Comparison of ENCODE assay signal across 9 cellular contexts in the genomic region with DNA sequence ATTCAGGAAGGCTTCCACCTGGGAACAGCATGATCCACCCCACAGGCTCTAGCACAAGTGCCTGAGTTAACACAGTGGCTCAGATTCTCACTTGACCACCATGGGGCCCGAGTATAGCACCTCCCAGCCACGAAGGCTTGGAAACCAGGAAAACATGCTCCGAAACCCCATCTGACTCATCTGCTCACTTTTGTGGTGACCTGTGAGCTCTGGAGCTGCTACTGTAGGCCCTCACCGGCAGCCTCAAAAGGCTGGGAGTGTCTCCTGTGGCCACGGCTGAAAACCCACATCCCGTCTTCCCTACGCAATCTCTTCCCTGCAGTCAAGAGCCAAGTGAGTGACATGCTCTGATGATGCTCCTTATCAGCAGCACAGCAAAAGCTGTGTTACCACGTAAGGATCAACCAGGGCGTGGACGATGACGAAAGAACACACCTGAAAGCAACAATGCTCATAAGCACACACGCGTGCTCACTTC.
DNase-seq lines count a peak whose midpoint lies in the region; ATAC-seq and TF ChIP-seq lines count a peak whose summit lies in the region.
"Had no signal": no experiment of that assay in that cellular context is flagged by ENCODE, and none has a peak within 500 bp of the region (broad histone marks: within the 10 kb centered on the region; RNA-seq: fewer than 3 reads in every experiment).

No MANE protein-coding gene starts in this region.

- ATAC-seq in GM18519 (IDR thresholded peaks at IDR 0.05; ENCODE audit: low FRiP score, unreplicated experiment) = no peak

- peaks cover 21% of the 10 kb centered on the region for H3K4me1 ChIP-seq in effector memory CD4-positive, alpha-beta T cell (ENCODE audit: control insufficient read depth, insufficient read depth, low read length, poor library complexity, severe bottlenecking)

- H3K36me3 Mint-ChIP-seq in activated CD4-positive, alpha-beta T cell treated with anti-CD3 and anti-CD28 coated beads, Interleukin-2, amount 10 ng/mL, durations not matched to agents 24 days and 14 days (ENCODE audit: low read depth) = peaks cover 8% of the 10 kb centered on the region
- no peaks in the 10 kb centered on the region for H3K36me3 Mint-ChIP-seq in chondrocyte (ENCODE audit: low read depth)

- peaks cover 15% of the 10 kb centered on the region for H3K27me3 Mint-ChIP-seq in activated CD4-positive, alpha-beta T cell treated with anti-CD3 and anti-CD28 coated beads, Interleukin-2, amount 10 ng/mL, durations not matched to agents 24 days and 14 days
- H3K27me3 Mint-ChIP-seq in chondrocyte (ENCODE audit: low read depth) = no peaks in the 10 kb centered on the region
- H3K27me3 Mint-ChIP-seq: dendritic cell treated with granulocyte-macrophage colony-stimulating factor and Interleukin-4, amounts not matched to agents 40 ng/mL and 50 ng/mL, for 4 days had no signal

- H3K9me3 ChIP-seq in effector memory CD4-positive, alpha-beta T cell (ENCODE audit: control insufficient read depth, low read length) = no peaks in the 10 kb centered on the region

- TF ChIP-seq CTCF in chondrocyte (IDR thresholded peaks at IDR 0.05) = no peak

- peak overlapping the region; percentile 6 for H3K4me3 ChIP-seq in effector memory CD4-positive, alpha-beta T cell (ENCODE audit: insufficient read depth, low read depth, low read length, poor library complexity, severe bottlenecking)

- no peaks in the 10 kb centered on the region for H3K36me3 ChIP-seq in effector memory CD4-positive, alpha-beta T cell (ENCODE audit: control insufficient read depth, insufficient read depth, low read length)

- H3K27ac Mint-ChIP-seq in activated CD4-positive, alpha-beta T cell treated with anti-CD3 and anti-CD28 coated beads, Interleukin-2, amount 10 ng/mL, durations not matched to agents 24 days and 14 days = peak overlapping the region; percentile 95
- no peak overlapping the region for H3K27ac Mint-ChIP-seq in chondrocyte (ENCODE audit: unreplicated experiment)
- H3K27ac Mint-ChIP-seq: dendritic cell treated with granulocyte-macrophage colony-stimulating factor and Interleukin-4, amounts not matched to agents 40 ng/mL and 50 ng/mL, for 4 days had no signal

- no peaks in the 10 kb centered on the region for H3K27me3 ChIP-seq in effector memory CD4-positive, alpha-beta T cell (replicated peaks; ENCODE audit: control insufficient read depth, insufficient read depth, low read length, poor library complexity, severe bottlenecking)

- intact Hi-C loops in activated CD4-positive, alpha-beta T cell treated with anti-CD3 and anti-CD28 coated beads, Interleukin-2, amount 10 ng/mL, durations not matched to agents 24 days and 14 days (cut with micrococcal nuclease) = loop anchor here (1.0 to 5.0 kb wide), 11 partner anchors 50 to 668 kb away; a partner anchor contains a TSS

- peak overlapping the region; percentile 78 for H3K4me3 Mint-ChIP-seq in activated CD4-positive, alpha-beta T cell treated with anti-CD3 and anti-CD28 coated beads, Interleukin-2, amount 10 ng/mL, durations not matched to agents 24 days and 14 days
- H3K4me3 Mint-ChIP-seq in chondrocyte (ENCODE audit: unreplicated experiment) = no peak overlapping the region
- H3K4me3 Mint-ChIP-seq: dendritic cell treated with granulocyte-macrophage colony-stimulating factor and Interleukin-4, amounts not matched to agents 40 ng/mL and 50 ng/mL, for 4 days had no signal

- peaks cover 10% of the 10 kb centered on the region for H3K9me3 Mint-ChIP-seq in activated CD4-positive, alpha-beta T cell treated with anti-CD3 and anti-CD28 coated beads, Interleukin-2, amount 10 ng/mL, durations not matched to agents 24 days and 14 days
- H3K9me3 Mint-ChIP-seq in chondrocyte (ENCODE audit: low read depth) = no peaks in the 10 kb centered on the region
- H3K9me3 Mint-ChIP-seq: dendritic cell treated with granulocyte-macrophage colony-stimulating factor and Interleukin-4, amounts not matched to agents 40 ng/mL and 50 ng/mL, for 4 days had no signal

- H3K27ac ChIP-seq in effector memory CD4-positive, alpha-beta T cell (ENCODE audit: insufficient read depth, low read length, poor library complexity, severe bottlenecking) = peak overlapping the region; percentile 96

- H3K4me1 Mint-ChIP-seq in activated CD4-positive, alpha-beta T cell treated with anti-CD3 and anti-CD28 coated beads, Interleukin-2, amount 10 ng/mL, durations not matched to agents 24 days and 14 days = peaks cover 48% of the 10 kb centered on the region
- H3K4me1 Mint-ChIP-seq in chondrocyte (ENCODE audit: low read depth) = peaks cover 15% of the 10 kb centered on the region

- peak; percentile 71 for DNase-seq in activated gamma-delta T cell treated with Interleukin-2 at 50 U/mL for 16 hours
- DNase-seq in activated gamma-delta T cell (lab: John Stamatoyannopoulos, UW) = no peak
- DNase-seq in activated CD4-positive, alpha-beta T cell treated with anti-CD3 and anti-CD28 coated beads, Interleukin-2, amount 10 ng/mL, durations not matched to agents 24 days and 14 days = peak; percentile 96
- DNase-seq in effector memory CD4-positive, alpha-beta T cell = peak; percentile 75 to 91 (median 86)
- DNase-seq in stimulated activated CD4-positive, alpha-beta T cell treated with anti-CD3 and anti-CD28 coated beads, TNF-alpha, amount 100 ng/mL, for 24 hours (ENCODE audit: low read depth in 3 of 3) = peak; percentile 46 to 75 (median 55)
- no peak for DNase-seq in chondrocyte (ENCODE audit: low spot score)
- no peak for DNase-seq in mucosa of gallbladder (ENCODE audit: low spot score)

Comparison
In these comparisons a context has a peak if more than half of its experiments do, and no peak if none do; other contexts are left out.
1. DNase-seq: peak in activated gamma-delta T cell treated with Interleukin-2 at 50 U/mL for 16 hours (single experiment), activated CD4-positive, alpha-beta T cell treated with anti-CD3 and anti-CD28 coated beads, Interleukin-2, amount 10 ng/mL, durations not matched to agents 24 days and 14 days (single experiment), effector memory CD4-positive, alpha-beta T cell (3 of 3) and stimulated activated CD4-positive, alpha-beta T cell treated with anti-CD3 and anti-CD28 coated beads, TNF-alpha, amount 100 ng/mL, for 24 hours (3 of 3); none in activated gamma-delta T cell (single experiment), chondrocyte (single experiment) and mucosa of gallbladder (single experiment).